In the genomic region with DNA sequence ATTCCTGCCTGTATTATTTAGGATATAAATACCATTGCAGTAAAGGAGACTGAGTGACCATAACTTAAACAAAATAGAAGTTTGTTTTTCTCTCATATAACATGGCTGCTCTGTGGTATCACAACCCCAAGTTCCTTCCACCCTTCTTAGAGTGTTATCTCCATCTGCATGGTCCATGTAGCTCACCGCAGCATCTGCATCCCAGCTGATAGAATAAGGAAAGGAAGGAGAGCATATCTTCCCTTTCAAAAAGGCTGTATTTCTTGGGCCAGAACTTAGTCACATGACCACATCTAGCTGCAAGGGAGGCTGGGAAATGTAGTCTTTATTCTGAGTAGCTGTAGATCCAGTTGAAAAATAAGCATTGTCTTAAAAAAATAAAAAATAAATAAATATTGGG, we compare ENCODE assay signal across 1 cellular context.
TF ChIP-seq lines count a peak whose summit lies in the region.

No MANE protein-coding gene starts in this region.

TF ChIP-seq in K562, 482 proteins besides CTCF, POLR2A, EP300 and RAD21 (continued from another document):
- TF ChIP-seq, protein P1, sequence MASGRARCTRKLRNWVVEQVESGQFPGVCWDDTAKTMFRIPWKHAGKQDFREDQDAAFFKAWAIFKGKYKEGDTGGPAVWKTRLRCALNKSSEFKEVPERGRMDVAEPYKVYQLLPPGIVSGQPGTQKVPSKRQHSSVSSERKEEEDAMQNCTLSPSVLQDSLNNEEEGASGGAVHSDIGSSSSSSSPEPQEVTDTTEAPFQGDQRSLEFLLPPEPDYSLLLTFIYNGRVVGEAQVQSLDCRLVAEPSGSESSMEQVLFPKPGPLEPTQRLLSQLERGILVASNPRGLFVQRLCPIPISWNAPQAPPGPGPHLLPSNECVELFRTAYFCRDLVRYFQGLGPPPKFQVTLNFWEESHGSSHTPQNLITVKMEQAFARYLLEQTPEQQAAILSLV (tag; IDR thresholded peaks at IDR 0.05), result peak; percentile 65
- no peak for TF ChIP-seq PPARD (CRISPR knock-in tag; IDR thresholded peaks at IDR 0.05)
- TF ChIP-seq JUNB (CRISPR knock-in tag; conservative IDR thresholded peaks at IDR 0.05), result no peak
- 0 out of 2 replicates have a peak, but pooled peaks have one; percentile 24 for TF ChIP-seq ZNF766 (CRISPR knock-in tag; conservative IDR thresholded peaks at IDR 0.05)
- TF ChIP-seq EP400 (IDR thresholded peaks at IDR 0.05), result no peak
- TF ChIP-seq HNRNPLL (IDR thresholded peaks at IDR 0.05; ENCODE audit: low read depth, low read length, poor library complexity, severe bottlenecking), result no peak
- peak in 1 of 2 experiments; percentile 94; a peak in 2 of 4 replicates for TF ChIP-seq RCOR1 (IDR thresholded peaks at IDR 0.05; ENCODE audit: borderline replicate concordance in 1 of 2, low read depth in 2 of 2, low read length in 2 of 2)
- no peak for TF ChIP-seq GABPB2 (CRISPR knock-in tag; conservative IDR thresholded peaks at IDR 0.05)
- peak; percentile 63 to 74 for TF ChIP-seq SIX5 (IDR thresholded peaks at IDR 0.05; ENCODE audit: borderline replicate concordance in 1 of 2, insufficient read depth in 1 of 2, low read depth in 1 of 2, low read length in 2 of 2)
- TF ChIP-seq CBFB (CRISPR knock-in tag; IDR thresholded peaks at IDR 0.05), result peak; percentile 76; the same call in 1 of the 2 replicates
- 0 out of 2 replicates have a peak, but pooled peaks have one; percentile 71 for TF ChIP-seq DMBX1 (CRISPR knock-in tag; IDR thresholded peaks at IDR 0.05; ENCODE audit: borderline replicate concordance)
- TF ChIP-seq, protein P2, sequence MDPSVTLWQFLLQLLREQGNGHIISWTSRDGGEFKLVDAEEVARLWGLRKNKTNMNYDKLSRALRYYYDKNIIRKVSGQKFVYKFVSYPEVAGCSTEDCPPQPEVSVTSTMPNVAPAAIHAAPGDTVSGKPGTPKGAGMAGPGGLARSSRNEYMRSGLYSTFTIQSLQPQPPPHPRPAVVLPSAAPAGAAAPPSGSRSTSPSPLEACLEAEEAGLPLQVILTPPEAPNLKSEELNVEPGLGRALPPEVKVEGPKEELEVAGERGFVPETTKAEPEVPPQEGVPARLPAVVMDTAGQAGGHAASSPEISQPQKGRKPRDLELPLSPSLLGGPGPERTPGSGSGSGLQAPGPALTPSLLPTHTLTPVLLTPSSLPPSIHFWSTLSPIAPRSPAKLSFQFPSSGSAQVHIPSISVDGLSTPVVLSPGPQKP (CRISPR knock-in tag; IDR thresholded peaks at IDR 0.05), result no peak
- TF ChIP-seq, protein P3, sequence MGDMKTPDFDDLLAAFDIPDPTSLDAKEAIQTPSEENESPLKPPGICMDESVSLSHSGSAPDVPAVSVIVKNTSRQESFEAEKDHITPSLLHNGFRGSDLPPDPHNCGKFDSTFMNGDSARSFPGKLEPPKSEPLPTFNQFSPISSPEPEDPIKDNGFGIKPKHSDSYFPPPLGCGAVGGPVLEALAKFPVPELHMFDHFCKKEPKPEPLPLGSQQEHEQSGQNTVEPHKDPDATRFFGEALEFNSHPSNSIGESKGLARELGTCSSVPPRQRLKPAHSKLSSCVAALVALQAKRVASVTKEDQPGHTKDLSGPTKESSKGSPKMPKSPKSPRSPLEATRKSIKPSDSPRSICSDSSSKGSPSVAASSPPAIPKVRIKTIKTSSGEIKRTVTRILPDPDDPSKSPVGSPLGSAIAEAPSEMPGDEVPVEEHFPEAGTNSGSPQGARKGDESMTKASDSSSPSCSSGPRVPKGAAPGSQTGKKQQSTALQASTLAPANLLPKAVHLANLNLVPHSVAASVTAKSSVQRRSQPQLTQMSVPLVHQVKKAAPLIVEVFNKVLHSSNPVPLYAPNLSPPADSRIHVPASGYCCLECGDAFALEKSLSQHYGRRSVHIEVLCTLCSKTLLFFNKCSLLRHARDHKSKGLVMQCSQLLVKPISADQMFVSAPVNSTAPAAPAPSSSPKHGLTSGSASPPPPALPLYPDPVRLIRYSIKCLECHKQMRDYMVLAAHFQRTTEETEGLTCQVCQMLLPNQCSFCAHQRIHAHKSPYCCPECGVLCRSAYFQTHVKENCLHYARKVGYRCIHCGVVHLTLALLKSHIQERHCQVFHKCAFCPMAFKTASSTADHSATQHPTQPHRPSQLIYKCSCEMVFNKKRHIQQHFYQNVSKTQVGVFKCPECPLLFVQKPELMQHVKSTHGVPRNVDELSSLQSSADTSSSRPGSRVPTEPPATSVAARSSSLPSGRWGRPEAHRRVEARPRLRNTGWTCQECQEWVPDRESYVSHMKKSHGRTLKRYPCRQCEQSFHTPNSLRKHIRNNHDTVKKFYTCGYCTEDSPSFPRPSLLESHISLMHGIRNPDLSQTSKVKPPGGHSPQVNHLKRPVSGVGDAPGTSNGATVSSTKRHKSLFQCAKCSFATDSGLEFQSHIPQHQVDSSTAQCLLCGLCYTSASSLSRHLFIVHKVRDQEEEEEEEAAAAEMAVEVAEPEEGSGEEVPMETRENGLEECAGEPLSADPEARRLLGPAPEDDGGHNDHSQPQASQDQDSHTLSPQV (IDR thresholded peaks at IDR 0.05), result peak; percentile 41; the same call in 1 of the 2 replicates
- peak; percentile 32; the same call in 1 of the 2 replicates for TF ChIP-seq CC2D1A (IDR thresholded peaks at IDR 0.05)
- TF ChIP-seq E2F3 (CRISPR knock-in tag; IDR thresholded peaks at IDR 0.05), result no peak
TF ChIP-seq in K562: peak in this region for 59.
